ENCODE assay signal across 8 cellular contexts in the genomic region with DNA sequence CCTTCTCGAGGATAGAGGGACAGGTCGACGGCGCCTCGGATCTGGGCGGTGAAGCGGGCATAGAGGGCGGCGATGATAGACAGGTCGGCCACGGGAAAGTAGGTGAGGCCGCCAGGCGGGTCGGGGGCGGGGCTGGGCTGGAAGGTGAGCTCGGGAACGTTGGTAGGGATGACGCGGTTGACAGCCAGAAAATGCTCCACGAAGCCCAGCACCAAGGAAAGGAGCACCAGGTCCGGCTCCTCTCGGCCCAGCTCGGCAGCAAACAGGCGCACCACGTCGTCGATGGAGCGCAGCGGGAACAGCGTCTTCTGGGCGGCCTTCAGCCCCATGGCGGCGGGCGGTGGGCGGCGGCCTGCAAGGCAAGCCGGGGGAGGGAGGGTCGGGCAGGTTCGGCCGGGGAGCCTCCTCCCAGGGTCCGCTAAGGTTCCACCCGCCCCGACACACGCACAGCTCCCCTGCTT. TPM values are rescaled to one million over a fixed set of nuclear protein-coding genes. Genes with fewer than 3 reads are reported as not detected.
A peak's percentile ranks its signal among the peaks of the same experiment; 100 is the strongest.
DNase-seq lines count a peak whose midpoint lies in the region; ATAC-seq, FAIRE-seq and TF ChIP-seq lines count a peak whose summit lies in the region.

No MANE protein-coding gene starts in this region.

- H3K36me3 Mint-ChIP-seq in mesothelial cell of epicardium: peaks cover 13% of the 10 kb centered on the region

- H3K27ac ChIP-seq in 22Rv1: peak overlapping the region; percentile 89
- peak overlapping the region; percentile 80 for H3K27ac ChIP-seq in RWPE1
- no peak overlapping the region for H3K27ac ChIP-seq in ectodermal cell (ENCODE audit: insufficient read depth, low read depth, low read length, poor library complexity, severe bottlenecking)
- peak overlapping the region; percentile 71 for H3K27ac ChIP-seq in upper lobe of right lung

- peak overlapping the region; percentile 95 for H3K27ac Mint-ChIP-seq in mesothelial cell of epicardium

- FAIRE-seq in GM12892 (lab: Jason Lieb, UNC): no peak
- no peak for FAIRE-seq in H54 (lab: Jason Lieb, UNC)

- TF ChIP-seq POLR2A in GM12892 (IDR thresholded peaks at IDR 0.05; ENCODE audit: low read depth, low read length): no peak
- no peak for TF ChIP-seq POLR2A in H54 (IDR thresholded peaks at IDR 0.05; ENCODE audit: low read depth, low read length)

- H3K27me3 Mint-ChIP-seq in mesothelial cell of epicardium (ENCODE audit: low read depth): no peaks in the 10 kb centered on the region

- H3K9me3 ChIP-seq in ectodermal cell (ENCODE audit: control insufficient read depth, low read length) (no peaks in the 10 kb centered on the region), upper lobe of right lung (no peaks in the 10 kb centered on the region)

- H3K27me3 ChIP-seq in ectodermal cell (ENCODE audit: control insufficient read depth, insufficient read depth, low read length, poor library complexity, severe bottlenecking) (no peaks in the 10 kb centered on the region), upper lobe of right lung (no peaks in the 10 kb centered on the region)

- H3K4me1 Mint-ChIP-seq in mesothelial cell of epicardium: peaks cover 10% of the 10 kb centered on the region

- peaks cover 7% of the 10 kb centered on the region for H3K4me1 ChIP-seq in ectodermal cell (ENCODE audit: control insufficient read depth, insufficient read depth, low read length)
- H3K4me1 ChIP-seq in upper lobe of right lung: no peaks in the 10 kb centered on the region

- ATAC-seq in upper lobe of right lung (peak; percentile 21), GM19452 (IDR thresholded peaks at IDR 0.05; ENCODE audit: unreplicated experiment) (no peak)

- POLR2A ChIA-PET in RWPE1 (lab: Yijun Ruan, JAX; ENCODE audit: low non-redundant PET): no interaction called here

- 2% methylated on average over 44 of the region's 44 CpGs for WGBS in ectodermal cell, 2 experiments

- H3K4me3 Mint-ChIP-seq in mesothelial cell of epicardium: peak overlapping the region; percentile 95

- intact Hi-C loops in upper lobe of right lung (cut with DNase I): no loop called here

- H3K4me3 ChIP-seq in ectodermal cell (ENCODE audit: insufficient read depth, low read depth, low read length) (peak overlapping the region; percentile 93), upper lobe of right lung (peak overlapping the region; percentile 77)

- no peaks in the 10 kb centered on the region for H3K9me3 Mint-ChIP-seq in mesothelial cell of epicardium

- DNase-seq in GM12892 (ENCODE audit: insufficient read length): peak; percentile 51
- peak; percentile 69 for DNase-seq in RWPE1 (ENCODE audit: low spot score)
- DNase-seq in mesothelial cell of epicardium (ENCODE audit: low spot score in 2 of 2, unreplicated experiment in 2 of 2): no peak
- no peak for DNase-seq in upper lobe of right lung
- DNase-seq in H54 (ENCODE audit: insufficient read length, low spot score): no peak

- CTCF ChIA-PET in RWPE1 (lab: Yijun Ruan, JAX): interaction anchor here (0.6 to 0.8 kb wide), 2 partner anchors 10 to 34 kb away, joined by 3 read pairs; no protein-coding TSS in a partner anchor

- H3K36me3 ChIP-seq in ectodermal cell (ENCODE audit: control insufficient read depth, insufficient read depth, low read length): peaks cover 14% of the 10 kb centered on the region
- H3K36me3 ChIP-seq in upper lobe of right lung: peaks cover 12% of the 10 kb centered on the region

- TF ChIP-seq CTCF in 22Rv1 (IDR thresholded peaks at IDR 0.05): no peak
- no peak for TF ChIP-seq CTCF in RWPE1 (conservative IDR thresholded peaks at IDR 0.05; ENCODE audit: low read depth)
- TF ChIP-seq CTCF in mesothelial cell of epicardium (IDR thresholded peaks at IDR 0.05; ENCODE audit: unreplicated experiment): no peak
- TF ChIP-seq CTCF in upper lobe of right lung (IDR thresholded peaks at IDR 0.05): no peak

RNA-seq across cellular contexts. Expression of gene MEN1, which starts 0.5 kb away (rescaled TPM):
- polyA plus RNA-seq in GM12892 (2012; ENCODE audit: missing spikeins): 9.5 TPM
- polyA plus RNA-seq in ectodermal cell (2013, experiment 1 of 4): 69.0 TPM
- polyA plus RNA-seq in ectodermal cell (2013, experiment 2 of 4): 63.1 TPM
- polyA plus RNA-seq in ectodermal cell (2013, experiment 3 of 4): 48.4 TPM
- polyA plus RNA-seq in ectodermal cell (2013, experiment 4 of 4): 55.5 TPM
- total RNA-seq in mesothelial cell of epicardium (44.5 to 45.4 TPM (median 44.9 TPM) in 3 replicates), upper lobe of right lung (22.5 TPM)

RNA-seq across cellular contexts. Expression of gene MAP4K2, which starts 6.8 kb away (rescaled TPM):
- polyA plus RNA-seq in GM12892 (2012; ENCODE audit: missing spikeins): 27.8 TPM
- polyA plus RNA-seq in ectodermal cell (2013, experiment 1 of 4): 26.9 TPM
- 23.3 TPM for polyA plus RNA-seq in ectodermal cell (2013, experiment 2 of 4)
- polyA plus RNA-seq in ectodermal cell (2013, experiment 3 of 4): 20.6 TPM
- polyA plus RNA-seq in ectodermal cell (2013, experiment 4 of 4): 21.6 TPM
- total RNA-seq in mesothelial cell of epicardium (23.7 to 25.8 TPM (median 25.0 TPM) in 3 replicates), upper lobe of right lung (28.9 TPM)

RNA-seq across cellular contexts. Expression of gene SF1, which starts 31.5 kb away (rescaled TPM):
- 146 TPM for polyA plus RNA-seq in GM12892 (2012; ENCODE audit: missing spikeins)
- 363 TPM for polyA plus RNA-seq in ectodermal cell (2013, experiment 1 of 4)
- polyA plus RNA-seq in ectodermal cell (2013, experiment 2 of 4): 490 TPM
- 273 TPM for polyA plus RNA-seq in ectodermal cell (2013, experiment 3 of 4)
- polyA plus RNA-seq in ectodermal cell (2013, experiment 4 of 4): 306 TPM
- total RNA-seq in mesothelial cell of epicardium (529 to 536 TPM (median 533 TPM) in 3 replicates), upper lobe of right lung (294 TPM)

RNA-seq across cellular contexts. Expression of gene CDC42BPG, which starts 34.6 kb away (rescaled TPM):
- polyA plus RNA-seq in GM12892 (2012; ENCODE audit: missing spikeins): 0.15 TPM
- 3.4 TPM for polyA plus RNA-seq in ectodermal cell (2013, experiment 1 of 4)
- 3.4 TPM for polyA plus RNA-seq in ectodermal cell (2013, experiment 2 of 4)
- polyA plus RNA-seq in ectodermal cell (2013, experiment 3 of 4): 2.5 TPM
- 1.8 TPM for polyA plus RNA-seq in ectodermal cell (2013, experiment 4 of 4)
- total RNA-seq in mesothelial cell of epicardium: 24.6 to 30.1 TPM (median 25.0 TPM) in 3 replicates
- 20.9 TPM for total RNA-seq in upper lobe of right lung

RNA-seq across cellular contexts. Expression of gene PYGM, which starts 50.0 kb away (rescaled TPM):
- polyA plus RNA-seq in GM12892 (2012; ENCODE audit: missing spikeins): 0.70 TPM
- 4.8 TPM for polyA plus RNA-seq in ectodermal cell (2013, experiment 1 of 4)
- polyA plus RNA-seq in ectodermal cell (2013, experiment 2 of 4): 5.7 TPM
- polyA plus RNA-seq in ectodermal cell (2013, experiment 3 of 4): 4.9 TPM
- 4.4 TPM for polyA plus RNA-seq in ectodermal cell (2013, experiment 4 of 4)
- total RNA-seq in mesothelial cell of epicardium (6.4 to 7.6 TPM (median 7.1 TPM) in 3 replicates), upper lobe of right lung (2.0 TPM)

Comparison
In these comparisons a context has a peak if more than half of its experiments do, and no peak if none do; other contexts are left out.
1. DNase-seq: peak in GM12892 (single experiment) and RWPE1 (single experiment); none in mesothelial cell of epicardium (0 of 2), upper lobe of right lung (single experiment) and H54 (single experiment).